Comparison of ENCODE assay signal across 32 cellular contexts in genomic region chr20:35578469-35578868, GRCh38. TPM values are rescaled to one million over a fixed set of nuclear protein-coding genes. Genes with fewer than 3 reads are reported as not detected.
"Had no signal": no experiment of that assay in that cellular context is flagged by ENCODE, and none has a peak within 500 bp of the region (broad histone marks: within the 10 kb centered on the region; RNA-seq: fewer than 3 reads in every experiment).

No MANE protein-coding gene starts in this region.

- H3K27ac ChIP-seq: epithelial cell of prostate, esophagus squamous epithelium, gastroesophageal sphincter, hepatocyte, pancreas, prostate gland, sigmoid colon, upper lobe of left lung had no signal

- H3K27ac Mint-ChIP-seq: activated CD4-positive, alpha-beta T cell treated with anti-CD3 and anti-CD28 coated beads for 36 hours; activated naive CD4-positive, alpha-beta T cell treated with anti-CD3 and anti-CD28 coated beads, Interleukin-2, amount 10 ng/mL, durations not matched to agents 7 days and 5 days; naive thymus-derived CD4-positive, alpha-beta T cell; stimulated activated memory B cell treated with anti-CD40 and anti-IgM and Interleukin-4, amounts not matched to agents 10 μg/mL and 1 μg/mL and 100 μg/mL, for 72 hours; stimulated activated naive CD8-positive, alpha-beta T cell treated with anti-CD3 and anti-CD28 coated beads, Interleukin-15, amount 100 ng/mL, for 72 hours; T-helper 2 cell treated with Interferon-gamma antibody and Interleukin-4, amounts not matched to agents 5 μg/mL and 100 μg/mL, for 36 hours had no signal

- H3K27me3 Mint-ChIP-seq: activated CD4-positive, alpha-beta T cell treated with anti-CD3 and anti-CD28 coated beads for 36 hours; stimulated activated naive CD8-positive, alpha-beta T cell treated with anti-CD3 and anti-CD28 coated beads, Interleukin-15, amount 100 ng/mL, for 72 hours had no signal

- H3K9me3 ChIP-seq: esophagus squamous epithelium, pancreas, prostate gland, upper lobe of left lung had no signal

- ATAC-seq: activated CD4-positive, alpha-beta T cell treated with anti-CD3 and anti-CD28 coated beads for 36 hours; gastroesophageal sphincter; left colon; naive thymus-derived CD4-positive, alpha-beta T cell; pancreas; stimulated activated memory B cell treated with anti-CD40 and anti-IgM and Interleukin-4, amounts not matched to agents 10 μg/mL and 1 μg/mL and 100 μg/mL, for 72 hours; stimulated activated naive CD8-positive, alpha-beta T cell treated with anti-CD3 and anti-CD28 coated beads, Interleukin-15, amount 100 ng/mL, for 72 hours had no signal

- H3K36me3 Mint-ChIP-seq: activated naive CD4-positive, alpha-beta T cell treated with anti-CD3 and anti-CD28 coated beads, Interleukin-2, amount 10 ng/mL, durations not matched to agents 7 days and 5 days had no signal

- FAIRE-seq: keratinocyte, pancreas, small intestine had no signal

- DNase-seq: activated CD4-positive, alpha-beta T cell treated with anti-CD3 and anti-CD28 coated beads for 36 hours; activated CD4-positive, alpha-beta T cell treated with anti-CD3 and anti-CD28 coated beads, Interleukin-2, amount 50 U/mL, for 48 hours; activated CD4-positive, CD25-positive, alpha-beta regulatory T cell; activated CD8-positive, alpha-beta memory T cell treated with anti-CD3 and anti-CD28 coated beads for 24 hours; activated gamma-delta T cell; activated naive CD4-positive, alpha-beta T cell treated with anti-CD3 and anti-CD28 coated beads, Interleukin-2, amount 10 ng/mL, durations not matched to agents 7 days and 5 days; amygdala; central memory CD4-positive, alpha-beta T cell; esophagus squamous epithelium; left colon; midbrain; naive thymus-derived CD4-positive, alpha-beta T cell; retina; sigmoid colon; small intestine; stimulated activated CD4-positive, alpha-beta T cell treated with anti-CD3 and anti-CD28 coated beads, Interleukin-4, amount 100 ng/mL, for 4 hours; stimulated activated CD8-positive, alpha-beta memory T cell treated with anti-CD3 and anti-CD28 coated beads, Interleukin-4, amount 100 ng/mL, for 48 hours; stimulated activated naive CD8-positive, alpha-beta T cell treated with anti-CD3 and anti-CD28 coated beads, Interleukin-15, amount 100 ng/mL, for 72 hours; substantia nigra; T-helper 1 cell; upper lobe of left lung had no signal

- H2AFZ ChIP-seq: hepatocyte had no signal

- H3K4me3 Mint-ChIP-seq: activated CD4-positive, alpha-beta T cell treated with anti-CD3 and anti-CD28 coated beads for 36 hours; activated naive CD4-positive, alpha-beta T cell treated with anti-CD3 and anti-CD28 coated beads, Interleukin-2, amount 10 ng/mL, durations not matched to agents 7 days and 5 days; naive thymus-derived CD4-positive, alpha-beta T cell; stimulated activated memory B cell treated with anti-CD40 and anti-IgM and Interleukin-4, amounts not matched to agents 10 μg/mL and 1 μg/mL and 100 μg/mL, for 72 hours; stimulated activated naive CD8-positive, alpha-beta T cell treated with anti-CD3 and anti-CD28 coated beads, Interleukin-15, amount 100 ng/mL, for 72 hours; T-helper 2 cell treated with Interferon-gamma antibody and Interleukin-4, amounts not matched to agents 5 μg/mL and 100 μg/mL, for 36 hours had no signal

- H3K36me3 ChIP-seq: esophagus squamous epithelium, gastroesophageal sphincter, pancreas, prostate gland, sigmoid colon, upper lobe of left lung had no signal

- H3K27me3 ChIP-seq: esophagus squamous epithelium, gastroesophageal sphincter, hepatocyte, pancreas, sigmoid colon, upper lobe of left lung had no signal

- H3K79me2 ChIP-seq: hepatocyte had no signal

- H3K4me2 ChIP-seq: hepatocyte had no signal

- H3K4me3 ChIP-seq: esophagus squamous epithelium, gastroesophageal sphincter, hepatocyte, pancreas, prostate gland, sigmoid colon, upper lobe of left lung had no signal

- H3K4me1 ChIP-seq: gastroesophageal sphincter, pancreas, prostate gland, sigmoid colon, upper lobe of left lung had no signal

- H3K9me3 Mint-ChIP-seq: activated naive CD4-positive, alpha-beta T cell treated with anti-CD3 and anti-CD28 coated beads, Interleukin-2, amount 10 ng/mL, durations not matched to agents 7 days and 5 days had no signal

- H3K4me1 Mint-ChIP-seq: activated CD4-positive, alpha-beta T cell treated with anti-CD3 and anti-CD28 coated beads for 36 hours; activated naive CD4-positive, alpha-beta T cell treated with anti-CD3 and anti-CD28 coated beads, Interleukin-2, amount 10 ng/mL, durations not matched to agents 7 days and 5 days; naive thymus-derived CD4-positive, alpha-beta T cell; stimulated activated memory B cell treated with anti-CD40 and anti-IgM and Interleukin-4, amounts not matched to agents 10 μg/mL and 1 μg/mL and 100 μg/mL, for 72 hours; stimulated activated naive CD8-positive, alpha-beta T cell treated with anti-CD3 and anti-CD28 coated beads, Interleukin-15, amount 100 ng/mL, for 72 hours had no signal

RNA-seq across cellular contexts. Expression of gene SPAG4, which starts 37.2 kb away (rescaled TPM):
- polyA plus RNA-seq: naive thymus-derived CD4-positive, alpha-beta T cell had no signal

RNA-seq across cellular contexts. Expression of gene C20orf173, which starts 49.0 kb away (rescaled TPM):
- total RNA-seq: activated CD4-positive, alpha-beta T cell treated with anti-CD3 and anti-CD28 coated beads for 36 hours; esophagus squamous epithelium; gastroesophageal sphincter; hepatocyte; left colon; liver; naive thymus-derived CD4-positive, alpha-beta T cell; pancreas; prostate gland; sigmoid colon; upper lobe of left lung had no signal
- polyA plus RNA-seq: hepatocyte; keratinocyte; liver; naive thymus-derived CD4-positive, alpha-beta T cell; neural cell; pancreas; sigmoid colon; small intestine; thymus had no signal
